1 cellular context compared by ENCODE assay signal in the genomic region with DNA sequence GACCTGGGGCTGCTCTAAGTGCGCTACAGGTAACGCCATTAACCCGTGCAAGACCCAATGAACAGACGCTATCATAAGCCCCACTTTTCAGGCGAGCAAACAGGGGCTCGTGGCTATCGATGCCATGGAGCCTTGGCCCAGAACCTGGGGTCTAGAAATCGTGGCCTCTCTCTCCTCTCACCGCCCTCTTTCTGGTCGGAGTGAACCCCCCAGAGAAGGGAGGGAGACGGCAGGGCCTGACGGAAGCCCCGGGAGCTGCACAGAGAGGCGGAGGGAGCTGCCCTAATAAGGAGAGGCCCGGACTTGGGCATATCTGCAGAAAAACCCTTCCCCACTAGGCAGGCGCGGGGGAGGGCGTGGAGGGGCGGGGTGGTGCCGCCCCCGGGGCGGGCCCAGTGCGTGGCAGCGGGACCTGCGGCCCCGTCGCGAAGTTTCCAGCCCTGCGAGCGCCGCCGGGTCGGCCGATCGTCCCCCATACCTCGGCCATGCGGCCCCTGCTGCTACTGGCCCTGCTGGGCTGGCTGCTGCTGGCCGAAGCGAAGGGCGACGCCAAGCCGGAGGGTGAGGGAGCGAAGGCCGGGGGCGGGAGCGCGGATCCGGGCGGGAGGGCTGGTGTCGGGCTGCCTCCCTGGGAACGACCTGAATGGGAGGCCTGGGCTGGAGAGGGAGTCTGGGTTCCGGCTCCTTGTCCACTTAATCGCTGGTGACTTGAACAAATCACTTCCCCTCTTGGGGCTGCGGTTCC.
TF ChIP-seq lines count a peak whose summit lies in the region.

A gene (plus strand): TSS at position 423 of the 745 bp plus-strand sequence. CDS start 63 bp downstream, at position 486.

TF ChIP-seq in HepG2, 621 proteins besides CTCF, POLR2A, EP300 and RAD21 (continued from another document and continues in another):
- TF ChIP-seq ISX (CRISPR knock-in tag; conservative IDR thresholded peaks at IDR 0.05) (no peak), NFE2L2 (IDR thresholded peaks at IDR 0.05; ENCODE audit: low read length) (no peak), MYNN (CRISPR knock-in tag; IDR thresholded peaks at IDR 0.05; ENCODE audit: low read depth) (no peak), ZNF788 (CRISPR knock-in tag; IDR thresholded peaks at IDR 0.05; ENCODE audit: borderline replicate concordance) (0 out of 2 replicates have a peak, but pooled peaks have one; percentile 15), ZNF343 (CRISPR knock-in tag; IDR thresholded peaks at IDR 0.05) (0 out of 2 replicates have a peak, but pooled peaks have one; percentile 40), ZNF484 (CRISPR knock-in tag; IDR thresholded peaks at IDR 0.05; ENCODE audit: borderline replicate concordance, low read depth) (no peak), GATA4 (IDR thresholded peaks at IDR 0.05; ENCODE audit: borderline replicate concordance, low read depth) (peak; percentile 43; the same call in 1 of the 2 replicates), ZNF121 (CRISPR knock-in tag; IDR thresholded peaks at IDR 0.05) (peak; percentile 49; the same call in 1 of the 2 replicates), ARHGAP35 (CRISPR knock-in tag; IDR thresholded peaks at IDR 0.05; ENCODE audit: borderline replicate concordance) (peak; percentile 54), ZNF431 (CRISPR knock-in tag; IDR thresholded peaks at IDR 0.05; ENCODE audit: borderline replicate concordance, low read depth) (peak; percentile 7; the same call in 1 of the 2 replicates), ZNF570 (CRISPR knock-in tag; IDR thresholded peaks at IDR 0.05; ENCODE audit: borderline replicate concordance) (no peak), ZNF292 (CRISPR knock-in tag; IDR thresholded peaks at IDR 0.05; ENCODE audit: borderline replicate concordance, low read depth) (no peak), TBP (CRISPR knock-in tag; IDR thresholded peaks at IDR 0.05) (no peak), SRSF4 (IDR thresholded peaks at IDR 0.05; ENCODE audit: low read depth, low read length, poor library complexity, severe bottlenecking) (no peak), MATR3 (CRISPR knock-in tag; IDR thresholded peaks at IDR 0.05) (no peak), MLLT10 (CRISPR knock-in tag; IDR thresholded peaks at IDR 0.05) (no peak), PHF21A (CRISPR knock-in tag; IDR thresholded peaks at IDR 0.05) (peak; percentile 58; the same call in 1 of the 2 replicates), ZNF747 (CRISPR knock-in tag; IDR thresholded peaks at IDR 0.05; ENCODE audit: borderline replicate concordance) (0 out of 2 replicates have a peak, but pooled peaks have one; percentile 44), HOXA5 (CRISPR knock-in tag; IDR thresholded peaks at IDR 0.05) (peak; percentile 44; the same call in 1 of the 2 replicates), NCOA5 (CRISPR knock-in tag; IDR thresholded peaks at IDR 0.05) (no peak), DMAP1 (CRISPR knock-in tag; IDR thresholded peaks at IDR 0.05) (peak; percentile 73), HDAC1 (CRISPR knock-in tag; IDR thresholded peaks at IDR 0.05) (peak; percentile 50; the same call in 1 of the 2 replicates), ZNF256 (CRISPR knock-in tag; conservative IDR thresholded peaks at IDR 0.05) (0 out of 2 replicates have a peak, but pooled peaks have one; percentile 68), ZNF232 (CRISPR knock-in tag; IDR thresholded peaks at IDR 0.05; ENCODE audit: borderline replicate concordance) (peak; percentile 65; the same call in 1 of the 2 replicates), ZNF224 (CRISPR knock-in tag; IDR thresholded peaks at IDR 0.05) (0 out of 2 replicates have a peak, but pooled peaks have one; percentile 36), TBX2 (CRISPR knock-in tag; IDR thresholded peaks at IDR 0.05; ENCODE audit: borderline replicate concordance) (peak; percentile 62; the same call in 1 of the 2 replicates), PHB2 (IDR thresholded peaks at IDR 0.05; ENCODE audit: partially characterized antibody) (no peak), ATF7 (IDR thresholded peaks at IDR 0.05) (no peak), ATF7 (CRISPR knock-in tag; IDR thresholded peaks at IDR 0.05) (no peak), TGIF2 (CRISPR knock-in tag; IDR thresholded peaks at IDR 0.05) (peak; percentile 46; the same call in 1 of the 2 replicates), ARID2 (CRISPR knock-in tag; IDR thresholded peaks at IDR 0.05; ENCODE audit: borderline replicate concordance) (peak; percentile 97), ATF1 (CRISPR knock-in tag; IDR thresholded peaks at IDR 0.05) (no peak), NR2C2 (CRISPR knock-in tag; IDR thresholded peaks at IDR 0.05; ENCODE audit: borderline replicate concordance) (peak; percentile 37; the same call in 1 of the 2 replicates), YEATS4 (CRISPR knock-in tag; IDR thresholded peaks at IDR 0.05; ENCODE audit: borderline replicate concordance) (peak; percentile 85; the same call in 1 of the 2 replicates), ARNT2 (CRISPR knock-in tag; IDR thresholded peaks at IDR 0.05; ENCODE audit: low read depth) (no peak), ZNF652 (CRISPR knock-in tag; IDR thresholded peaks at IDR 0.05; ENCODE audit: borderline replicate concordance, low read depth) (peak; percentile 92), MED13 (CRISPR knock-in tag; IDR thresholded peaks at IDR 0.05) (no peak), ZNF616 (CRISPR knock-in tag; IDR thresholded peaks at IDR 0.05; ENCODE audit: low read depth) (0 out of 2 replicates have a peak, but pooled peaks have one; percentile 65), ZFP36 (IDR thresholded peaks at IDR 0.05; ENCODE audit: borderline replicate concordance, low read depth, low read length, partially characterized antibody) (no peak)
- TF ChIP-seq, protein P1, sequence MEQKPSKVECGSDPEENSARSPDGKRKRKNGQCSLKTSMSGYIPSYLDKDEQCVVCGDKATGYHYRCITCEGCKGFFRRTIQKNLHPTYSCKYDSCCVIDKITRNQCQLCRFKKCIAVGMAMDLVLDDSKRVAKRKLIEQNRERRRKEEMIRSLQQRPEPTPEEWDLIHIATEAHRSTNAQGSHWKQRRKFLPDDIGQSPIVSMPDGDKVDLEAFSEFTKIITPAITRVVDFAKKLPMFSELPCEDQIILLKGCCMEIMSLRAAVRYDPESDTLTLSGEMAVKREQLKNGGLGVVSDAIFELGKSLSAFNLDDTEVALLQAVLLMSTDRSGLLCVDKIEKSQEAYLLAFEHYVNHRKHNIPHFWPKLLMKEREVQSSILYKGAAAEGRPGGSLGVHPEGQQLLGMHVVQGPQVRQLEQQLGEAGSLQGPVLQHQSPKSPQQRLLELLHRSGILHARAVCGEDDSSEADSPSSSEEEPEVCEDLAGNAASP (CRISPR knock-in tag; IDR thresholded peaks at IDR 0.05; ENCODE audit: borderline replicate concordance), result peak; percentile 41; the same call in 1 of the 2 replicates
- TF ChIP-seq, protein P2, sequence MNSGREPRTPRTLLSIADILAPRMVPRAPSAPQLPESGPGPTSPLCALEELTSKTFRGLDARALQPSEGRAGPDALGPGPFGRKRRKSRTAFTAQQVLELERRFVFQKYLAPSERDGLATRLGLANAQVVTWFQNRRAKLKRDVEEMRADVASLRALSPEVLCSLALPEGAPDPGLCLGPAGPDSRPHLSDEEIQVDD (CRISPR knock-in tag; IDR thresholded peaks at IDR 0.05; ENCODE audit: borderline replicate concordance), result 0 out of 2 replicates have a peak, but pooled peaks have one; percentile 45
- TF ChIP-seq, protein P3, sequence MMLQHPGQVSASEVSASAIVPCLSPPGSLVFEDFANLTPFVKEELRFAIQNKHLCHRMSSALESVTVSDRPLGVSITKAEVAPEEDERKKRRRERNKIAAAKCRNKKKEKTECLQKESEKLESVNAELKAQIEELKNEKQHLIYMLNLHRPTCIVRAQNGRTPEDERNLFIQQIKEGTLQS (CRISPR knock-in tag; IDR thresholded peaks at IDR 0.05), result peak; percentile 62; the same call in 1 of the 2 replicates
- TF ChIP-seq, protein P4, sequence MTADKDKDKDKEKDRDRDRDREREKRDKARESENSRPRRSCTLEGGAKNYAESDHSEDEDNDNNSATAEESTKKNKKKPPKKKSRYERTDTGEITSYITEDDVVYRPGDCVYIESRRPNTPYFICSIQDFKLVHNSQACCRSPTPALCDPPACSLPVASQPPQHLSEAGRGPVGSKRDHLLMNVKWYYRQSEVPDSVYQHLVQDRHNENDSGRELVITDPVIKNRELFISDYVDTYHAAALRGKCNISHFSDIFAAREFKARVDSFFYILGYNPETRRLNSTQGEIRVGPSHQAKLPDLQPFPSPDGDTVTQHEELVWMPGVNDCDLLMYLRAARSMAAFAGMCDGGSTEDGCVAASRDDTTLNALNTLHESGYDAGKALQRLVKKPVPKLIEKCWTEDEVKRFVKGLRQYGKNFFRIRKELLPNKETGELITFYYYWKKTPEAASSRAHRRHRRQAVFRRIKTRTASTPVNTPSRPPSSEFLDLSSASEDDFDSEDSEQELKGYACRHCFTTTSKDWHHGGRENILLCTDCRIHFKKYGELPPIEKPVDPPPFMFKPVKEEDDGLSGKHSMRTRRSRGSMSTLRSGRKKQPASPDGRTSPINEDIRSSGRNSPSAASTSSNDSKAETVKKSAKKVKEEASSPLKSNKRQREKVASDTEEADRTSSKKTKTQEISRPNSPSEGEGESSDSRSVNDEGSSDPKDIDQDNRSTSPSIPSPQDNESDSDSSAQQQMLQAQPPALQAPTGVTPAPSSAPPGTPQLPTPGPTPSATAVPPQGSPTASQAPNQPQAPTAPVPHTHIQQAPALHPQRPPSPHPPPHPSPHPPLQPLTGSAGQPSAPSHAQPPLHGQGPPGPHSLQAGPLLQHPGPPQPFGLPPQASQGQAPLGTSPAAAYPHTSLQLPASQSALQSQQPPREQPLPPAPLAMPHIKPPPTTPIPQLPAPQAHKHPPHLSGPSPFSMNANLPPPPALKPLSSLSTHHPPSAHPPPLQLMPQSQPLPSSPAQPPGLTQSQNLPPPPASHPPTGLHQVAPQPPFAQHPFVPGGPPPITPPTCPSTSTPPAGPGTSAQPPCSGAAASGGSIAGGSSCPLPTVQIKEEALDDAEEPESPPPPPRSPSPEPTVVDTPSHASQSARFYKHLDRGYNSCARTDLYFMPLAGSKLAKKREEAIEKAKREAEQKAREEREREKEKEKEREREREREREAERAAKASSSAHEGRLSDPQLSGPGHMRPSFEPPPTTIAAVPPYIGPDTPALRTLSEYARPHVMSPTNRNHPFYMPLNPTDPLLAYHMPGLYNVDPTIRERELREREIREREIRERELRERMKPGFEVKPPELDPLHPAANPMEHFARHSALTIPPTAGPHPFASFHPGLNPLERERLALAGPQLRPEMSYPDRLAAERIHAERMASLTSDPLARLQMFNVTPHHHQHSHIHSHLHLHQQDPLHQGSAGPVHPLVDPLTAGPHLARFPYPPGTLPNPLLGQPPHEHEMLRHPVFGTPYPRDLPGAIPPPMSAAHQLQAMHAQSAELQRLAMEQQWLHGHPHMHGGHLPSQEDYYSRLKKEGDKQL (CRISPR knock-in tag; IDR thresholded peaks at IDR 0.05; ENCODE audit: low read depth), result peak; percentile 30; the same call in 1 of the 2 replicates
- TF ChIP-seq, protein P5, sequence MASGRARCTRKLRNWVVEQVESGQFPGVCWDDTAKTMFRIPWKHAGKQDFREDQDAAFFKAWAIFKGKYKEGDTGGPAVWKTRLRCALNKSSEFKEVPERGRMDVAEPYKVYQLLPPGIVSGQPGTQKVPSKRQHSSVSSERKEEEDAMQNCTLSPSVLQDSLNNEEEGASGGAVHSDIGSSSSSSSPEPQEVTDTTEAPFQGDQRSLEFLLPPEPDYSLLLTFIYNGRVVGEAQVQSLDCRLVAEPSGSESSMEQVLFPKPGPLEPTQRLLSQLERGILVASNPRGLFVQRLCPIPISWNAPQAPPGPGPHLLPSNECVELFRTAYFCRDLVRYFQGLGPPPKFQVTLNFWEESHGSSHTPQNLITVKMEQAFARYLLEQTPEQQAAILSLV (CRISPR knock-in tag; IDR thresholded peaks at IDR 0.05; ENCODE audit: borderline replicate concordance), result peak; percentile 64; the same call in 1 of the 2 replicates
- TF ChIP-seq, protein P6, sequence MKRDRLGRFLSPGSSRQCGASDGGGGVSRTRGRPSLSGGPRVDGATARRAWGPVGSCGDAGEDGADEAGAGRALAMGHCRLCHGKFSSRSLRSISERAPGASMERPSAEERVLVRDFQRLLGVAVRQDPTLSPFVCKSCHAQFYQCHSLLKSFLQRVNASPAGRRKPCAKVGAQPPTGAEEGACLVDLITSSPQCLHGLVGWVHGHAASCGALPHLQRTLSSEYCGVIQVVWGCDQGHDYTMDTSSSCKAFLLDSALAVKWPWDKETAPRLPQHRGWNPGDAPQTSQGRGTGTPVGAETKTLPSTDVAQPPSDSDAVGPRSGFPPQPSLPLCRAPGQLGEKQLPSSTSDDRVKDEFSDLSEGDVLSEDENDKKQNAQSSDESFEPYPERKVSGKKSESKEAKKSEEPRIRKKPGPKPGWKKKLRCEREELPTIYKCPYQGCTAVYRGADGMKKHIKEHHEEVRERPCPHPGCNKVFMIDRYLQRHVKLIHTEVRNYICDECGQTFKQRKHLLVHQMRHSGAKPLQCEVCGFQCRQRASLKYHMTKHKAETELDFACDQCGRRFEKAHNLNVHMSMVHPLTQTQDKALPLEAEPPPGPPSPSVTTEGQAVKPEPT (CRISPR knock-in tag; IDR thresholded peaks at IDR 0.05; ENCODE audit: low read depth), result peak; percentile 80; the same call in 1 of the 2 replicates
- TF ChIP-seq, protein P7, sequence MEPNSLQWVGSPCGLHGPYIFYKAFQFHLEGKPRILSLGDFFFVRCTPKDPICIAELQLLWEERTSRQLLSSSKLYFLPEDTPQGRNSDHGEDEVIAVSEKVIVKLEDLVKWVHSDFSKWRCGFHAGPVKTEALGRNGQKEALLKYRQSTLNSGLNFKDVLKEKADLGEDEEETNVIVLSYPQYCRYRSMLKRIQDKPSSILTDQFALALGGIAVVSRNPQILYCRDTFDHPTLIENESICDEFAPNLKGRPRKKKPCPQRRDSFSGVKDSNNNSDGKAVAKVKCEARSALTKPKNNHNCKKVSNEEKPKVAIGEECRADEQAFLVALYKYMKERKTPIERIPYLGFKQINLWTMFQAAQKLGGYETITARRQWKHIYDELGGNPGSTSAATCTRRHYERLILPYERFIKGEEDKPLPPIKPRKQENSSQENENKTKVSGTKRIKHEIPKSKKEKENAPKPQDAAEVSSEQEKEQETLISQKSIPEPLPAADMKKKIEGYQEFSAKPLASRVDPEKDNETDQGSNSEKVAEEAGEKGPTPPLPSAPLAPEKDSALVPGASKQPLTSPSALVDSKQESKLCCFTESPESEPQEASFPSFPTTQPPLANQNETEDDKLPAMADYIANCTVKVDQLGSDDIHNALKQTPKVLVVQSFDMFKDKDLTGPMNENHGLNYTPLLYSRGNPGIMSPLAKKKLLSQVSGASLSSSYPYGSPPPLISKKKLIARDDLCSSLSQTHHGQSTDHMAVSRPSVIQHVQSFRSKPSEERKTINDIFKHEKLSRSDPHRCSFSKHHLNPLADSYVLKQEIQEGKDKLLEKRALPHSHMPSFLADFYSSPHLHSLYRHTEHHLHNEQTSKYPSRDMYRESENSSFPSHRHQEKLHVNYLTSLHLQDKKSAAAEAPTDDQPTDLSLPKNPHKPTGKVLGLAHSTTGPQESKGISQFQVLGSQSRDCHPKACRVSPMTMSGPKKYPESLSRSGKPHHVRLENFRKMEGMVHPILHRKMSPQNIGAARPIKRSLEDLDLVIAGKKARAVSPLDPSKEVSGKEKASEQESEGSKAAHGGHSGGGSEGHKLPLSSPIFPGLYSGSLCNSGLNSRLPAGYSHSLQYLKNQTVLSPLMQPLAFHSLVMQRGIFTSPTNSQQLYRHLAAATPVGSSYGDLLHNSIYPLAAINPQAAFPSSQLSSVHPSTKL (CRISPR knock-in tag; IDR thresholded peaks at IDR 0.05), result peak; percentile 69; the same call in 1 of the 2 replicates
